ENCODE assay signal across 26 cellular contexts in the genomic region with DNA sequence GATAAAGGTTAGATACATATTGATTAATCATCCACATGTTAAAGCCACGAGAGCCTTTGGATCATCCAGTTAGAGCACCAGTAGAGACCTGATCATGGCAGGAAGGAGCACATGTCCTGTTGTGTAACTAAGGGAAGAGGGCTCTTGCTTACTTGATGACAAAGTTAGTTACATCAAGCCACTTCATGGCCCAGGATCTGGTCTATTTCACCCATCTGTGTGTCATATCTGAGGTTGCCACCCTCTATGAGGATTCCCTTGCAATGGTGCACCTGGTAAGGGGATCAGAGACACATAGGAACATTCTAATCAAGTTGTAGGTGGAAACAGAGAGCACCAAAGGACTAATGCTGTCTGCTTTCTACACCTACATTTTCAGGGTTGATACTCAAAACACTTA.
"Had no signal": no experiment of that assay in that cellular context is flagged by ENCODE, and none has a peak within 500 bp of the region (broad histone marks: within the 10 kb centered on the region; RNA-seq: fewer than 3 reads in every experiment).

No MANE protein-coding gene starts in this region.

- H3K36me3 ChIP-seq: gastroesophageal sphincter, neutrophil, pancreas, right lobe of liver, tibial artery had no signal

- H3K9me3 Mint-ChIP-seq: natural killer cell treated with Interleukin-12 subunit alpha and Interleukin-12 subunit beta and Interleukin-15 and Interleukin-18, amount 100 ng/mL, for 72 hours had no signal

- H3K4me1 ChIP-seq: pancreas, right lobe of liver, testis had no signal

- H3K9me3 ChIP-seq: gastroesophageal sphincter, neutrophil, pancreas, testis, tibial artery had no signal

- H3K27me3 ChIP-seq: esophagus muscularis mucosa, foreskin keratinocyte, gastroesophageal sphincter, heart left ventricle, hepatocyte, neutrophil, pancreas, right lobe of liver, testis, tibial artery had no signal

- H3K27me3 Mint-ChIP-seq: memory B cell; natural killer cell treated with Interleukin-12 subunit alpha and Interleukin-12 subunit beta and Interleukin-15 and Interleukin-18, amount 100 ng/mL, for 72 hours; stimulated activated memory B cell treated with anti-CD40 and anti-IgM and Interleukin-4, amounts not matched to agents 10 μg/mL and 1 μg/mL and 100 μg/mL, for 72 hours; type B pancreatic cell had no signal

- DNase-seq: dermis blood vessel endothelial cell; effector memory CD4-positive, alpha-beta T cell; foreskin keratinocyte; heart left ventricle; kidney; pancreas; retina; right lobe of liver; small intestine; stimulated activated CD4-positive, alpha-beta T cell treated with anti-CD3 and anti-CD28 coated beads, Interleukin-1b, Interleukin-23, amount 100 ng/mL, for 48 hours; stimulated activated CD4-positive, alpha-beta T cell treated with anti-CD3 and anti-CD28 coated beads, Interleukin-4, amount 100 ng/mL, for 1 hour; substantia nigra; testis; tibial artery had no signal

- H3K27ac ChIP-seq: coronary artery, esophagus muscularis mucosa, foreskin keratinocyte, gastroesophageal sphincter, heart left ventricle, hepatocyte, neutrophil, pancreas, right lobe of liver, testis, tibial artery had no signal

- H3K4me3 Mint-ChIP-seq: natural killer cell treated with Interleukin-12 subunit alpha and Interleukin-12 subunit beta and Interleukin-15 and Interleukin-18, amount 100 ng/mL, for 72 hours; neural crest cell; stimulated activated memory B cell treated with anti-CD40 and anti-IgM and Interleukin-4, amounts not matched to agents 10 μg/mL and 1 μg/mL and 100 μg/mL, for 72 hours; type B pancreatic cell had no signal

- H3K4me1 Mint-ChIP-seq: neural crest cell had no signal

- H3K4me3 ChIP-seq: coronary artery, esophagus muscularis mucosa, gastroesophageal sphincter, heart left ventricle, hepatocyte, lung, pancreas, right lobe of liver, testis, tibial artery had no signal

- H3K27ac Mint-ChIP-seq: type B pancreatic cell had no signal

- ATAC-seq: foreskin keratinocyte; gastroesophageal sphincter; heart left ventricle; left lobe of liver; natural killer cell treated with Interleukin-12 subunit alpha and Interleukin-12 subunit beta and Interleukin-15 and Interleukin-18, amount 100 ng/mL, for 72 hours; pancreas; right lobe of liver; stimulated activated memory B cell treated with anti-CD40 and anti-IgM and Interleukin-4, amounts not matched to agents 10 μg/mL and 1 μg/mL and 100 μg/mL, for 72 hours had no signal
